Comparison of ENCODE assay signal across 31 cellular contexts in the genomic region with DNA sequence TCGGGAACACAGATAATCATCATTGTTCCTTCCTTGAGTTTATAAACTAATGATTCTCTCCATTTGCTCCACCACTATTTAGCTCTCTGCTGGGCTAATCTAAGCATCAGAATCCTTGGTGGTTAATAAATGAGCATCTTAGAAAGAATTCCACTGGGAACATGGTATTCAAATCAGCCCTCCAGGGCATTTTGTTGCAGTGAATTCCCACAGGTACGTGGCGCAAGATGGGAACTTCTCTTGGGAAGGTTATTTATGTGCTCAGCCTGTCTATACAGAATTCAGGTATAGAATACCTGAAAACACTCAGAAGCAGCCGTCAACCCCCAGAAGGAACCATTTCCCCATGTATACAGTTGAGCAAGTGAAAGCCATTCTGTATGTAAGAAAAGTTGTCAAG.
"Had no signal": no experiment of that assay in that cellular context is flagged by ENCODE, and none has a peak within 500 bp of the region (broad histone marks: within the 10 kb centered on the region; RNA-seq: fewer than 3 reads in every experiment).

No MANE protein-coding gene starts in this region.

- H3K4me1 ChIP-seq: adrenal gland, body of pancreas, colonic mucosa, gastrocnemius medialis, heart right ventricle had no signal

- DNase-seq: activated B cell treated with CpG ODN at 0.5 μM for 24 hours; activated CD4-positive, alpha-beta T cell treated with anti-CD3 and anti-CD28 coated beads for 48 hours; activated CD4-positive, alpha-beta T cell treated with anti-CD3 and anti-CD28 coated beads, Interleukin-2, amount 50 U/mL, for 1 hour; activated CD4-positive, alpha-beta T cell treated with anti-CD3 and anti-CD28 coated beads, Interleukin-2, amount 50 U/mL, for 48 hours; activated CD8-positive, alpha-beta memory T cell treated with anti-CD3 and anti-CD28 coated beads for 24 hours; activated CD8-positive, alpha-beta memory T cell treated with anti-CD3 and anti-CD28 coated beads, Interleukin-2, amount 50 U/mL, for 4 hours; activated CD8-positive, alpha-beta T cell treated with anti-CD3 and anti-CD28 coated beads for 36 hours; activated effector memory CD4-positive, alpha-beta T cell treated with anti-CD3 and anti-CD28 coated beads, Interleukin-2, amount 50 U/mL, for 16 hours; activated naive CD4-positive, alpha-beta T cell treated with anti-CD3 and anti-CD28 coated beads for 36 hours; activated naive CD8-positive, alpha-beta T cell treated with anti-CD3 and anti-CD28 coated beads for 36 hours; activated naive CD8-positive, alpha-beta T cell treated with anti-CD3 and anti-CD28 coated beads, Interleukin-2, amount 50 U/mL, for 24 hours; activated T-cell treated with anti-CD3 and anti-CD28 coated beads, Interleukin-2, amount 50 U/mL, for 1 hour; activated T-cell treated with anti-CD3 and anti-CD28 coated beads, Interleukin-2, amount 50 U/mL, for 48 hours; adrenal gland; amygdala; aorta; body of pancreas; central memory CD4-positive, alpha-beta T cell; cerebellar nuclear complex; colonic mucosa; effector CD8-positive, alpha-beta T cell; foreskin fibroblast; gastrocnemius medialis; heart right ventricle; T-helper 1 cell; T-helper 17 cell; T1000; WERI-Rb-1 had no signal

- ATAC-seq: activated CD4-positive, CD25-positive, alpha-beta regulatory T cell treated with anti-CD3 and anti-CD28 coated beads, Interleukin-2, amount 50 U/mL, for 24 hours; activated CD8-positive, alpha-beta T cell treated with anti-CD3 and anti-CD28 coated beads for 36 hours; activated naive CD8-positive, alpha-beta T cell treated with anti-CD3 and anti-CD28 coated beads, Interleukin-2, amount 50 U/mL, for 24 hours; body of pancreas; esophagus mucosa; gastrocnemius medialis; heart right ventricle; T-helper 17 cell had no signal

- H3K27me3 ChIP-seq: adrenal gland, body of pancreas, colonic mucosa, gastrocnemius medialis, heart right ventricle had no signal

- H3K27ac ChIP-seq: adrenal gland, body of pancreas, cardiac muscle cell, colonic mucosa, gastrocnemius medialis, heart right ventricle, WERI-Rb-1 had no signal
